In the genomic region with DNA sequence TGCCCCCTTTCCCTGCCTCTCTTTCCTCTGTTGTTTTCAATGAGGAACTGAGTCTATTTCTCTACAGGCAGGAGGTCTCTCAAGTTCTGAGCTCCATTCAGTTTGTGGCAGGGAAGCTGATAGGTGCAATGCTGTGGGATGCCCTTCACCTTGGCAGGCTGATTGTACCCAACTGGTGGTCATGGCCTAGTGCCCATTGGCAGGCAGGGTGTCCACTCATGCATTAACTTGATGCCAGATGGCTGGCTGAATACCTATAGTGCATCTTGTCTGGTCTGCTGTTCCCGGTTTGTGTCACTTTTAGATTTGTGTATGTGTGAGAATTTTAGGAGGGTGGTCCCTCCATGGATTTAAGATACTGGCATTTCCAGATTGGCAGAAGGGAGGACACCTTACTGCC, we compare ENCODE assay signal across 11 cellular contexts. TPM values are rescaled to one million over a fixed set of nuclear protein-coding genes. Genes with fewer than 3 reads are reported as not detected.
A peak's percentile ranks its signal among the peaks of the same experiment; 100 is the strongest.
DNase-seq lines count a peak whose midpoint lies in the region; ATAC-seq, FAIRE-seq and TF ChIP-seq lines count a peak whose summit lies in the region.
"Had no signal": no experiment of that assay in that cellular context is flagged by ENCODE, and none has a peak within 500 bp of the region (broad histone marks: within the 10 kb centered on the region; RNA-seq: fewer than 3 reads in every experiment).

No MANE protein-coding gene starts in this region.

- H3K36me3 ChIP-seq in MG63 (no peaks in the 10 kb centered on the region), GM12878 (ENCODE audit: control insufficient read depth in 2 of 2, insufficient read depth in 2 of 2, low read length in 1 of 2) (no peaks in the 10 kb centered on the region), right atrium auricular region (no peaks in the 10 kb centered on the region), stomach smooth muscle (ENCODE audit: control insufficient read depth in 2 of 2, insufficient read depth in 2 of 2, low read length in 2 of 2) (no peaks in the 10 kb centered on the region)
- H3K36me3 ChIP-seq: thoracic aorta had no signal

- no peak overlapping the region for H3K4me2 ChIP-seq in GM12878 (ENCODE audit: control insufficient read depth, insufficient read depth)

- no peak for FAIRE-seq in GM12878 (lab: Jason Lieb, UNC)

- peaks cover 11% of the 10 kb centered on the region for H3K4me1 Mint-ChIP-seq in activated T-cell treated with anti-CD3 and anti-CD28 coated beads, Interleukin-2, amount 50 U/mL, for 24 hours (ENCODE audit: low read depth)

- CTCF ChIA-PET in GM12878 (lab: Yijun Ruan, JAX) = interaction anchor here (0.6 to 33.3 kb wide), 31 partner anchors 8 to 219 kb away, joined by 3 to 1071 read pairs (median 7); a partner anchor contains a TSS

- H3K9ac ChIP-seq in GM12878 (ENCODE audit: control insufficient read depth, insufficient read depth, low read length) = no peak overlapping the region
- H3K9ac ChIP-seq in stomach smooth muscle (ENCODE audit: low read length in 2 of 2) = peak overlapping the region in 1 of 2 donors; percentile 36

- H3K27ac ChIP-seq in GM12878 (ENCODE audit: control insufficient read depth, insufficient read depth) = no peak overlapping the region
- H3K27ac ChIP-seq in right atrium auricular region = peak overlapping the region; percentile 21 to 61
- H3K27ac ChIP-seq in stomach smooth muscle (ENCODE audit: low read length) = peak overlapping the region; percentile 42

- DNase-seq in MG63 = peak; percentile 32
- DNase-seq in GM12878 (ENCODE audit: low read depth, low spot score) = no peak
- no peak for DNase-seq in right atrium auricular region (ENCODE audit: low spot score)
- no peak for DNase-seq in activated T-cell treated with anti-CD3 and anti-CD28 coated beads, Interleukin-2, amount 50 U/mL, for 24 hours
- DNase-seq in NCI-H2227 (lab: John Stamatoyannopoulos, UW; ENCODE audit: unreplicated experiment) = no peak
- DNase-seq in mesenteric fat pad (ENCODE audit: low spot score) = no peak
- DNase-seq: activated B cell treated with CpG ODN at 0.5 μM for 24 hours; activated naive CD4-positive, alpha-beta T cell had no signal

- no peaks in the 10 kb centered on the region for H4K20me1 ChIP-seq in GM12878 (ENCODE audit: control insufficient read depth, insufficient read depth)

- TF ChIP-seq CTCF in GM12878 (IDR thresholded peaks at IDR 0.05 in 2 of 3, conservative IDR thresholded peaks at IDR 0.05 in 1 of 3; ENCODE audit: control insufficient read depth in 2 of 3, extremely low read depth in 1 of 3, insufficient read depth in 1 of 3, low read depth in 3 of 3, low read length in 3 of 3) = no peak
- TF ChIP-seq CTCF in right atrium auricular region (IDR thresholded peaks at IDR 0.05) = no peak

- no peak for TF ChIP-seq RAD21 in GM12878 (IDR thresholded peaks at IDR 0.05; ENCODE audit: insufficient read depth, low read depth, low read length)

- no TSS peak for BruUV-seq in GM12878 (replicated peaks; lab: Mats Ljungman, UMichigan)

- RAD21 ChIA-PET in GM12878 (lab: Charles Lee; ENCODE audit: unreplicated experiment) = interaction anchor here (0.8 to 6.9 kb wide), 20 partner anchors 9 to 211 kb away, joined by 3 to 296 read pairs (median 4); a partner anchor contains a TSS

- no peak overlapping the region for H3K27ac Mint-ChIP-seq in activated T-cell treated with anti-CD3 and anti-CD28 coated beads, Interleukin-2, amount 50 U/mL, for 24 hours
- H3K27ac Mint-ChIP-seq: activated B cell treated with CpG ODN at 0.5 μM for 24 hours had no signal

- SMC1A ChIA-PET in GM12878 (lab: Charles Lee; ENCODE audit: uncharacterized antibody, unreplicated experiment) = interaction anchor here (0.8 to 21.0 kb wide), 15 partner anchors 10 to 63 kb away, joined by 3 to 469 read pairs (median 8); a partner anchor contains a TSS

- peak overlapping the region; percentile 62; the same call in 1 of the 2 replicates for H2AFZ ChIP-seq in GM12878 (ENCODE audit: control insufficient read depth, low read depth, low read length)

- no peak for TF ChIP-seq EP300 in GM12878 (IDR thresholded peaks at IDR 0.05; ENCODE audit: borderline replicate concordance in 1 of 2, control insufficient read depth in 1 of 2, low read depth in 2 of 2, low read length in 2 of 2)

- in situ Hi-C loops in GM12878 (cut with MboI) = loop anchor here (5.0 kb wide), 1 partner anchor 37 kb away; no protein-coding TSS in a partner anchor

- H3K4me1 ChIP-seq in GM12878 (ENCODE audit: control insufficient read depth, insufficient read depth, low read length) = 0 out of 2 replicates have a peak, but pooled peaks cover 7% of the 10 kb centered on the region
- H3K4me1 ChIP-seq in right atrium auricular region = peaks cover 0 to 9% of the 10 kb centered on the region in 2 donors
- H3K4me1 ChIP-seq in stomach smooth muscle (ENCODE audit: control insufficient read depth, insufficient read depth, low read length) = peaks cover 14% of the 10 kb centered on the region

- no peaks in the 10 kb centered on the region for H3K27me3 ChIP-seq in MG63
- no peaks in the 10 kb centered on the region; a peak in 1 of 4 replicates for H3K27me3 ChIP-seq in GM12878 (replicated peaks in 1 of 2; ENCODE audit: control insufficient read depth in 2 of 2, insufficient read depth in 2 of 2, low read length in 1 of 2)
- H3K27me3 ChIP-seq in right atrium auricular region = no peaks in the 10 kb centered on the region
- no peaks in the 10 kb centered on the region for H3K27me3 ChIP-seq in stomach smooth muscle (ENCODE audit: control insufficient read depth in 1 of 2, insufficient read depth in 2 of 2, low read length in 2 of 2)

- H3K36me3 Mint-ChIP-seq in activated T-cell treated with anti-CD3 and anti-CD28 coated beads, Interleukin-2, amount 50 U/mL, for 24 hours (ENCODE audit: low read depth) = no peaks in the 10 kb centered on the region
- H3K36me3 Mint-ChIP-seq: CD4-positive, CD25-positive, alpha-beta regulatory T cell had no signal

- H3K4me3 ChIP-seq in MG63 (no peak overlapping the region), GM12878 (no peak overlapping the region), right atrium auricular region (no peak overlapping the region), stomach smooth muscle (ENCODE audit: low read length in 2 of 2) (peak overlapping the region in 1 of 2 donors; percentile 1)
- H3K4me3 ChIP-seq: thoracic aorta had no signal

- intact Hi-C loops in GM12878 (cut with micrococcal nuclease; ENCODE audit: unreplicated experiment) = loop anchor here (1.0 kb wide), 2 partner anchors 40 to 45 kb away; no protein-coding TSS in a partner anchor

- 0% methylated on average over 1 of the region's 1 CpG for WGBS in GM12878 (ENCODE audit: insufficient coverage, insufficient replicate concordance, low lambda C conversion rate, missing lambda C conversion rate)

- H3K27me3 Mint-ChIP-seq in activated T-cell treated with anti-CD3 and anti-CD28 coated beads, Interleukin-2, amount 50 U/mL, for 24 hours = no peaks in the 10 kb centered on the region

- POLR2A ChIA-PET in GM12878 (lab: Charles Lee) = interaction anchor here (0.8 to 5.5 kb wide), 8 partner anchors 10 to 52 kb away, joined by 3 to 43 read pairs (median 5); a partner anchor contains a TSS

- H3K9me3 ChIP-seq in MG63 = no peaks in the 10 kb centered on the region
- H3K9me3 ChIP-seq in GM12878 (replicated peaks; ENCODE audit: control insufficient read depth, insufficient read depth, low read length) = no peaks in the 10 kb centered on the region
- H3K9me3 ChIP-seq in right atrium auricular region = no peaks in the 10 kb centered on the region
- H3K9me3 ChIP-seq in stomach smooth muscle (ENCODE audit: control insufficient read depth in 2 of 2, low read length in 2 of 2) = no peaks in the 10 kb centered on the region
- H3K9me3 ChIP-seq: thoracic aorta had no signal

- H3K9me3 Mint-ChIP-seq in activated T-cell treated with anti-CD3 and anti-CD28 coated beads, Interleukin-2, amount 50 U/mL, for 24 hours = no peaks in the 10 kb centered on the region
- H3K9me3 Mint-ChIP-seq: activated B cell treated with CpG ODN at 0.5 μM for 24 hours; CD4-positive, CD25-positive, alpha-beta regulatory T cell had no signal

- no peak for TF ChIP-seq POLR2A in GM12878 (IDR thresholded peaks at IDR 0.05; ENCODE audit: low read depth, low read length)

- no peak overlapping the region for H3K4me3 Mint-ChIP-seq in activated T-cell treated with anti-CD3 and anti-CD28 coated beads, Interleukin-2, amount 50 U/mL, for 24 hours
- H3K4me3 Mint-ChIP-seq: activated B cell treated with CpG ODN at 0.5 μM for 24 hours; CD4-positive, CD25-positive, alpha-beta regulatory T cell had no signal

- peak; percentile 55 for ATAC-seq in GM12878

- no peaks in the 10 kb centered on the region for H3K79me2 ChIP-seq in GM12878 (ENCODE audit: control insufficient read depth, insufficient read depth, low read length)

RNA-seq across cellular contexts. Expression of a gene that starts 20.0 kb away (rescaled TPM):
- total RNA-seq in MG63 (2014; rRNA removed; shearing (Covaris generic); ENCODE audit: low replicate concordance) = 74.3 and 91.5 TPM in 2 replicates
- 7.6 and 13.2 TPM in 2 replicates for total RNA-seq in GM12878 (2013; cell fraction: nucleolus; rRNA removed)
- total RNA-seq in GM12878 (2014; rRNA removed) (0.73 and 0.98 TPM in 2 replicates), GM12878 (2014; rRNA removed; fragmentation: Illumina TruSeq; extraction: Trizol) (0.41 and 0.58 TPM in 2 replicates), GM12878 (2021) (1.2 and 1.5 TPM in 2 replicates), right atrium auricular region (100 to 1,000 TPM in 1 of 2 donors, 10 to 100 TPM in 1; 80.5 to 144 TPM), mesenteric fat pad (125 TPM)
- polyA plus RNA-seq in GM12878 (2011; ENCODE audit: low read depth) = 1.2 TPM
- polyA plus RNA-seq in GM12878 (2011; rRNA removed) (13.9 and 22.5 TPM in 2 replicates), GM12878 (2014; fragmentation: Illumina TruSeq; extraction: Trizol) (0.90 and 1.3 TPM in 2 replicates), GM12878 (2014; fragmentation: Nextera tagmentation; extraction: Ambion mirVana) (under 1 TPM; 0.15 to 0.31 TPM), GM12878 (2014; rRNA removed) (0.49 and 0.64 TPM in 2 replicates), GM12878 (2016; fragmentation: Nextera tagmentation; extraction: Ambion mirVana) (under 1 TPM; 0.23 to 0.35 TPM)
- 18.0 and 19.9 TPM in 2 replicates for polyA plus RNA-seq in GM12878 (2011; cell fraction: cytosol; rRNA removed)
- polyA plus RNA-seq in GM12878 (2011; cell fraction: nucleus; rRNA removed) = 79.1 and 138 TPM in 2 replicates
- 1.0 and 2.1 TPM in 2 replicates for polyA plus RNA-seq in GM12878 (2012)
- polyA minus RNA-seq in GM12878 (2011; rRNA and poly(A)+ RNA removed) = 35.0 and 45.0 TPM in 2 replicates
- 12.2 TPM in 2 replicates for polyA minus RNA-seq in GM12878 (2011; cell fraction: cytosol; rRNA and poly(A)+ RNA removed)
- 51.4 and 65.2 TPM in 2 replicates for polyA minus RNA-seq in GM12878 (2011; cell fraction: nucleus; rRNA and poly(A)+ RNA removed)

RNA-seq across cellular contexts. Expression of a gene that starts 34.3 kb away (rescaled TPM):
- not detected in 2 replicates for total RNA-seq in MG63 (2014; rRNA removed; shearing (Covaris generic); ENCODE audit: low replicate concordance)
- total RNA-seq in GM12878 (2013; cell fraction: nucleolus; rRNA removed) = not detected in 2 replicates
- total RNA-seq in GM12878 (2014; rRNA removed) = 82.4 and 95.4 TPM in 2 replicates
- 100 and 102 TPM in 2 replicates for total RNA-seq in GM12878 (2014; rRNA removed; fragmentation: Illumina TruSeq; extraction: Trizol)
- 65.9 and 67.9 TPM in 2 replicates for total RNA-seq in GM12878 (2021)
- polyA plus RNA-seq in GM12878 (2011; ENCODE audit: low read depth) = 102 TPM
- polyA plus RNA-seq in GM12878 (2011; rRNA removed) = 1.5 and 1.6 TPM in 2 replicates
- polyA plus RNA-seq in GM12878 (2011; cell fraction: cytosol; rRNA removed) = 0.90 and 2.6 TPM in 2 replicates
- polyA plus RNA-seq in GM12878 (2011; cell fraction: nucleus; rRNA removed) = 0.50 and 0.72 TPM in 2 replicates
- polyA plus RNA-seq in GM12878 (2012) = 59.4 and 62.6 TPM in 2 replicates
- polyA plus RNA-seq in GM12878 (2014; fragmentation: Illumina TruSeq; extraction: Trizol) = 146 and 192 TPM in 2 replicates
- polyA plus RNA-seq in GM12878 (2014; fragmentation: Nextera tagmentation; extraction: Ambion mirVana) = 100 to 1,000 TPM; 257 to 374 TPM
- 114 and 139 TPM in 2 replicates for polyA plus RNA-seq in GM12878 (2014; rRNA removed)
- 100 to 1,000 TPM; 178 to 186 TPM for polyA plus RNA-seq in GM12878 (2016; fragmentation: Nextera tagmentation; extraction: Ambion mirVana)
- polyA minus RNA-seq in GM12878 (2011; rRNA and poly(A)+ RNA removed) = 0.36 and 0.51 TPM in 2 replicates
- not detected in 2 replicates for polyA minus RNA-seq in GM12878 (2011; cell fraction: cytosol; rRNA and poly(A)+ RNA removed)
- polyA minus RNA-seq in GM12878 (2011; cell fraction: nucleus; rRNA and poly(A)+ RNA removed) = 1.5 TPM in 1 of 2 replicates, not detected in the other
- total RNA-seq in right atrium auricular region = not detected
- total RNA-seq in mesenteric fat pad = 0.42 TPM
- total RNA-seq: thoracic aorta had no signal

RNA-seq across cellular contexts. Expression of a gene that starts 54.6 kb away (rescaled TPM):
- 0.89 TPM in 1 of 2 replicates, not detected in the other for total RNA-seq in MG63 (2014; rRNA removed; shearing (Covaris generic); ENCODE audit: low replicate concordance)
- 0.67 TPM in 1 of 2 replicates, not detected in the other for total RNA-seq in GM12878 (2013; cell fraction: nucleolus; rRNA removed)
- 1.8 and 1.9 TPM in 2 replicates for total RNA-seq in GM12878 (2014; rRNA removed)
- 1.2 and 1.3 TPM in 2 replicates for total RNA-seq in GM12878 (2014; rRNA removed; fragmentation: Illumina TruSeq; extraction: Trizol)
- 23.3 and 23.5 TPM in 2 replicates for total RNA-seq in GM12878 (2021)
- polyA plus RNA-seq in GM12878 (2011; ENCODE audit: low read depth) = 2.4 TPM
- 0.24 and 2.0 TPM in 2 replicates for polyA plus RNA-seq in GM12878 (2011; rRNA removed)
- 3.3 and 4.0 TPM in 2 replicates for polyA plus RNA-seq in GM12878 (2011; cell fraction: cytosol; rRNA removed)
- polyA plus RNA-seq in GM12878 (2011; cell fraction: nucleus; rRNA removed) = 3.3 and 4.9 TPM in 2 replicates
- polyA plus RNA-seq in GM12878 (2012) = 7.4 and 9.2 TPM in 2 replicates
- polyA plus RNA-seq in GM12878 (2014; fragmentation: Illumina TruSeq; extraction: Trizol) = 4.6 and 10.4 TPM in 2 replicates
- polyA plus RNA-seq in GM12878 (2014; fragmentation: Nextera tagmentation; extraction: Ambion mirVana) = under 1 TPM; 0.26 to 0.62 TPM
- 7.7 and 10.8 TPM in 2 replicates for polyA plus RNA-seq in GM12878 (2014; rRNA removed)
- polyA plus RNA-seq in GM12878 (2016; fragmentation: Nextera tagmentation; extraction: Ambion mirVana) = 10 to 100 TPM; 24.6 to 26.1 TPM
- 1.5 and 1.9 TPM in 2 replicates for polyA minus RNA-seq in GM12878 (2011; rRNA and poly(A)+ RNA removed)
- polyA minus RNA-seq in GM12878 (2011; cell fraction: cytosol; rRNA and poly(A)+ RNA removed) = 3.4 and 4.4 TPM in 2 replicates
- 0.85 and 1.1 TPM in 2 replicates for polyA minus RNA-seq in GM12878 (2011; cell fraction: nucleus; rRNA and poly(A)+ RNA removed)
- 10 to 100 TPM in 1 of 2 donors, 1 to 10 TPM in 1; 6.7 to 12.7 TPM for total RNA-seq in right atrium auricular region
- total RNA-seq in mesenteric fat pad = 31.9 TPM

RNA-seq across cellular contexts. Expression of a gene that starts 58.5 kb away (rescaled TPM):
- total RNA-seq in MG63 (2014; rRNA removed; shearing (Covaris generic); ENCODE audit: low replicate concordance) = 0.07 and 0.23 TPM in 2 replicates
- 538 and 552 TPM in 2 replicates for total RNA-seq in GM12878 (2013; cell fraction: nucleolus; rRNA removed)
- 152 and 168 TPM in 2 replicates for total RNA-seq in GM12878 (2014; rRNA removed)
- total RNA-seq in GM12878 (2014; rRNA removed; fragmentation: Illumina TruSeq; extraction: Trizol) = 131 and 136 TPM in 2 replicates
- total RNA-seq in GM12878 (2021) = 131 and 133 TPM in 2 replicates
- 80.6 TPM for polyA plus RNA-seq in GM12878 (2011; ENCODE audit: low read depth)
- polyA plus RNA-seq in GM12878 (2011; rRNA removed) = 206 and 215 TPM in 2 replicates
- polyA plus RNA-seq in GM12878 (2011; cell fraction: cytosol; rRNA removed) = 179 and 182 TPM in 2 replicates
- 197 and 210 TPM in 2 replicates for polyA plus RNA-seq in GM12878 (2011; cell fraction: nucleus; rRNA removed)
- polyA plus RNA-seq in GM12878 (2012) = 110 and 117 TPM in 2 replicates
- 123 and 147 TPM in 2 replicates for polyA plus RNA-seq in GM12878 (2014; fragmentation: Illumina TruSeq; extraction: Trizol)
- 10 to 100 TPM; 16.9 to 41.0 TPM for polyA plus RNA-seq in GM12878 (2014; fragmentation: Nextera tagmentation; extraction: Ambion mirVana)
- 96.8 and 101 TPM in 2 replicates for polyA plus RNA-seq in GM12878 (2014; rRNA removed)
- 10 to 100 TPM; 84.7 to 87.9 TPM for polyA plus RNA-seq in GM12878 (2016; fragmentation: Nextera tagmentation; extraction: Ambion mirVana)
- 397 and 407 TPM in 2 replicates for polyA minus RNA-seq in GM12878 (2011; rRNA and poly(A)+ RNA removed)
- polyA minus RNA-seq in GM12878 (2011; cell fraction: cytosol; rRNA and poly(A)+ RNA removed) = 60.1 and 82.5 TPM in 2 replicates
- polyA minus RNA-seq in GM12878 (2011; cell fraction: nucleus; rRNA and poly(A)+ RNA removed) = 133 and 150 TPM in 2 replicates
- 1 to 10 TPM; 2.9 to 8.3 TPM for total RNA-seq in right atrium auricular region
- 60.5 TPM for total RNA-seq in mesenteric fat pad
